ENCODE assay signal across 8 cellular contexts in genomic region chr7:30026229-30027064, GRCh38. TPM values are rescaled to one million over a fixed set of nuclear protein-coding genes. Genes with fewer than 3 reads are reported as not detected.
A peak's percentile ranks its signal among the peaks of the same experiment; 100 is the strongest.
DNase-seq lines count a peak whose midpoint lies in the region; ATAC-seq, FAIRE-seq and TF ChIP-seq lines count a peak whose summit lies in the region.

TSS of gene FKBP14 (minus strand) at chr7:30026702. CDS start at chr7:30026508, 194 bp downstream.

- H3K4me3 ChIP-seq in astrocyte of the spinal cord (ENCODE audit: low read depth, low read length) (peak within 1 kb of the TSS; percentile 56), hepatocyte (peak within 1 kb of the TSS; percentile 53), rectal smooth muscle tissue (ENCODE audit: low read length) (peak within 1 kb of the TSS; percentile 90), aorta (ENCODE audit: low read length in 2 of 2) (peak within 1 kb of the TSS; percentile 97 to 99)

- H3K4me2 ChIP-seq in hepatocyte = peak within 1 kb of the TSS; percentile 77

- H3K4me1 ChIP-seq in hepatocyte (ENCODE audit: insufficient read depth) = peaks cover 27% of the 10 kb centered on the region
- peaks cover 11% of the 10 kb centered on the region for H3K4me1 ChIP-seq in rectal smooth muscle tissue (ENCODE audit: control insufficient read depth, insufficient read depth, low read length)
- H3K4me1 ChIP-seq in aorta (ENCODE audit: control insufficient read depth in 1 of 2, insufficient read depth in 2 of 2, low read length in 2 of 2) = peaks cover 7% of the 10 kb centered on the region in 2 donors

- no peaks in the 10 kb centered on the region for H3K9me3 ChIP-seq in hepatocyte (ENCODE audit: low read depth)
- no peaks in the 10 kb centered on the region for H3K9me3 ChIP-seq in aorta (ENCODE audit: control insufficient read depth, low read length)

- under 1% methylated on average over 35 of the region's 35 CpGs for WGBS in hepatocyte (ENCODE audit: low lambda C conversion rate, missing lambda C conversion rate)
- 0 to 1% methylated on average over 35 of the region's 35 CpGs for WGBS in aorta, 2 donors

- H2AFZ ChIP-seq in hepatocyte = peak within 1 kb of the TSS; percentile 56

- H3K27me3 ChIP-seq in hepatocyte (no peaks in the 10 kb centered on the region), rectal smooth muscle tissue (ENCODE audit: control insufficient read depth, insufficient read depth, low read length) (no peaks in the 10 kb centered on the region), aorta (ENCODE audit: control insufficient read depth in 1 of 2, insufficient read depth in 2 of 2, low read length in 1 of 2) (no peaks in the 10 kb centered on the region)

- peak; percentile 76 for DNase-seq in GM18507 (ENCODE audit: extremely low spot score, insufficient read length, low read depth)
- DNase-seq in NCI-H187 treated with DMSO at 0.1 percent for 48 hours (lab: John Stamatoyannopoulos, UW) = peak; percentile 89
- peak; percentile 94 for DNase-seq in T1000 (lab: John Stamatoyannopoulos, UW)
- DNase-seq in astrocyte of the spinal cord (ENCODE audit: low read depth, low spot score) = peak; percentile 100
- DNase-seq in hepatocyte (ENCODE audit: low spot score) = peak; percentile 99
- DNase-seq in aorta = peak; percentile 98

- peak; percentile 93 for FAIRE-seq in GM18507 (lab: Jason Lieb, UNC)

- intact Hi-C loops in aorta (cut with DNase I) = loop anchor here (2.0 to 10.0 kb wide), 5 partner anchors 38 to 111 kb away; partner anchors contain the start of gene SCRN1 (in 2 of the 2)

- peak within 1 kb of the TSS; percentile 64 for H3K9ac ChIP-seq in rectal smooth muscle tissue (ENCODE audit: low read length)

- peaks cover 64% of the 10 kb centered on the region for H3K79me2 ChIP-seq in hepatocyte

- H4K20me1 ChIP-seq in hepatocyte (ENCODE audit: insufficient read depth, poor library complexity, severe bottlenecking) = peaks cover 2% of the 10 kb centered on the region

- in situ Hi-C loops in astrocyte of the spinal cord (cut with HindIII; ENCODE audit: low sequenced_read_pairs) = no loop called here

- H3K9me2 ChIP-seq in hepatocyte (replicated peaks; ENCODE audit: insufficient read depth) = no peaks in the 10 kb centered on the region

- TF ChIP-seq CTCF in astrocyte of the spinal cord (IDR thresholded peaks at IDR 0.05; ENCODE audit: low read depth, low read length) = no peak
- no peak for TF ChIP-seq CTCF in hepatocyte (IDR thresholded peaks at IDR 0.05; ENCODE audit: poor library complexity)

- H3K36me3 ChIP-seq in hepatocyte (replicated peaks; ENCODE audit: insufficient read depth, low read depth) = no peaks in the 10 kb centered on the region
- no peaks in the 10 kb centered on the region for H3K36me3 ChIP-seq in rectal smooth muscle tissue (ENCODE audit: control insufficient read depth, insufficient read depth, low read length)
- H3K36me3 ChIP-seq in aorta (ENCODE audit: control insufficient read depth in 1 of 2, insufficient read depth in 2 of 2, low read length in 1 of 2) = no peaks in the 10 kb centered on the region

- peak within 1 kb of the TSS; percentile 85 for H3K27ac ChIP-seq in hepatocyte
- peak within 1 kb of the TSS; percentile 78 for H3K27ac ChIP-seq in rectal smooth muscle tissue (ENCODE audit: low read depth, low read length)
- peak within 1 kb of the TSS; percentile 19 to 64 for H3K27ac ChIP-seq in aorta (ENCODE audit: low read depth in 1 of 2, low read length in 2 of 2)

- ATAC-seq in HG02970 (IDR thresholded peaks at IDR 0.05; ENCODE audit: low FRiP score, unreplicated experiment) (peak; percentile 79), aorta (ENCODE audit: low FRiP score) (peak; percentile 96)

RNA-seq across cellular contexts. Expression of gene FKBP14, which starts in this region (rescaled TPM):
- total RNA-seq in hepatocyte (35.4 and 45.4 TPM in 2 replicates), aorta (10 to 100 TPM; 23.8 to 25.9 TPM)
- polyA plus RNA-seq in hepatocyte (36.5 and 38.7 TPM in 2 replicates), aorta (1 to 10 TPM; 4.9 to 7.1 TPM)

Comparison
In these comparisons a context has a peak if more than half of its experiments do, and no peak if none do; other contexts are left out.
1. Peak in every context shown above with its lines: DNase-seq, ATAC-seq, H3K4me3 ChIP-seq and H3K27ac ChIP-seq.